Comparison of ENCODE assay signal across 9 cellular contexts in the genomic region with DNA sequence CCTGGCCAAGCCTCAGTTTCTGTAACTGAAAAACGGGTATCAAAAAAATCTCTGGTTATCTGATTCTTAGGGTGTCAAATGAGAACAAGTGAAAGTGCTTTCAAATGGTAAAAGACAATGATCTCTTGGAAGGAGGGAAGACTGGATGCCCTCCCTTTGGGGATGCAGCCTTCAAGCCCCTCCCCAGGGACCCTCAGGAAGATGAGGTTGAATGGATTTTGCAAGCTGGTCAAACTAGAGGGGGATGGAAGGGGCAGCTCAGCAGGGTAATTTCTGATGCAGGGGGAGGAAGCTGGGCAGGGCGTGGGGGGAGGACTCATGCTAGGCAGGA. TPM values are rescaled to one million over a fixed set of nuclear protein-coding genes. Genes with fewer than 3 reads are reported as not detected.
DNase-seq lines count a peak whose midpoint lies in the region; ATAC-seq and TF ChIP-seq lines count a peak whose summit lies in the region.
"Had no signal": no experiment of that assay in that cellular context is flagged by ENCODE, and none has a peak within 500 bp of the region (broad histone marks: within the 10 kb centered on the region; RNA-seq: fewer than 3 reads in every experiment).

No MANE protein-coding gene starts in this region.

- H2AK5ac ChIP-seq in H9 (ENCODE audit: insufficient read length, low read length): no peak overlapping the region

- no peaks in the 10 kb centered on the region for H3K36me3 ChIP-seq in ascending aorta
- H3K36me3 ChIP-seq in iPS-15b (ENCODE audit: control insufficient read depth, insufficient read depth, low read length): no peaks in the 10 kb centered on the region

- H3K23me2 ChIP-seq in H9 (ENCODE audit: insufficient read length, low read depth, low read length, poor library complexity, severe bottlenecking): peaks cover 19% of the 10 kb centered on the region

- peak overlapping the region; percentile 79 to 85 for H3K4me3 Mint-ChIP-seq in H9
- H3K4me3 Mint-ChIP-seq: activated naive CD8-positive, alpha-beta T cell treated with anti-CD3 and anti-CD28 coated beads, Interleukin-2, amount 10 ng/mL, durations not matched to agents 7 days and 5 days had no signal

- H2BK5ac ChIP-seq in H9 (ENCODE audit: insufficient read length, low read length): no peak overlapping the region

- H3K27me3 ChIP-seq in H9 (ENCODE audit: insufficient read depth, low read length) (no peaks in the 10 kb centered on the region), ascending aorta (no peaks in the 10 kb centered on the region), iPS-15b (ENCODE audit: control insufficient read depth, insufficient read depth, low read length) (no peaks in the 10 kb centered on the region)

- DNase-seq in H9 (no peak), ascending aorta (ENCODE audit: low spot score in 2 of 2) (no peak), NCI-H146 treated with DMSO at 0.1 percent for 48 hours (lab: John Stamatoyannopoulos, UW; ENCODE audit: unreplicated experiment) (no peak)
- no peak for DNase-seq in activated CD4-positive, CD25-positive, alpha-beta regulatory T cell (lab: John Stamatoyannopoulos, UW)
- DNase-seq: activated naive CD8-positive, alpha-beta T cell treated with anti-CD3 and anti-CD28 coated beads, Interleukin-2, amount 10 ng/mL, durations not matched to agents 7 days and 5 days had no signal

- no peak overlapping the region for H3K4me3 ChIP-seq in ascending aorta
- H3K4me3 ChIP-seq in iPS-15b (ENCODE audit: low read depth, low read length): peak overlapping the region; percentile 19
- H3K4me3 ChIP-seq in skin epidermis: peak overlapping the region in 1 of 7 experiments; percentile 14

- no peak overlapping the region for H2BK20ac ChIP-seq in H9 (ENCODE audit: low read depth, low read length, poor library complexity, severe bottlenecking)

- H4K8ac ChIP-seq in H9 (replicated peaks; ENCODE audit: insufficient read length, low read depth, low read length): no peak overlapping the region

- H3K9ac ChIP-seq in H9 (ENCODE audit: extremely low read depth, insufficient read length, low read length): no peak overlapping the region
- no peak overlapping the region for H3K9ac ChIP-seq in iPS-15b (ENCODE audit: low read depth, low read length)

- H4K5ac ChIP-seq in H9 (ENCODE audit: insufficient read length, low read depth, low read length): no peak overlapping the region

- H2BK12ac ChIP-seq in H9 (ENCODE audit: insufficient read length, low read depth, low read length): no peak overlapping the region

- H2AFZ ChIP-seq in H9 (ENCODE audit: low read length): no peak overlapping the region

- no peaks in the 10 kb centered on the region for H3K9me3 ChIP-seq in H9 (ENCODE audit: control insufficient read depth, low read depth, low read length)
- H3K9me3 ChIP-seq in ascending aorta: no peaks in the 10 kb centered on the region
- no peaks in the 10 kb centered on the region for H3K9me3 ChIP-seq in iPS-15b (ENCODE audit: control insufficient read depth, insufficient read depth, low read length)

- H3K4me1 Mint-ChIP-seq in H9: peaks cover 57 to 65% of the 10 kb centered on the region in 2 experiments

- H2BK15ac ChIP-seq in H9 (ENCODE audit: low read depth, low read length): no peak overlapping the region

- H3K36me3 Mint-ChIP-seq in H9 (ENCODE audit: insufficient read depth in 1 of 3, low read depth in 3 of 3): peaks cover 0 to 8% (median 1%) of the 10 kb centered on the region in 3 experiments; a peak in 4 of 7 replicates
- H3K36me3 Mint-ChIP-seq: activated naive CD8-positive, alpha-beta T cell treated with anti-CD3 and anti-CD28 coated beads, Interleukin-2, amount 10 ng/mL, durations not matched to agents 7 days and 5 days had no signal

- H2BK120ac ChIP-seq in H9 (ENCODE audit: low read depth, low read length, poor library complexity, severe bottlenecking): no peak overlapping the region

- no CpG with 5 or more reads among the region's 2 CpGs for WGBS in H9 (ENCODE audit: extremely low coverage, insufficient read length, low lambda C conversion rate)

- no peak overlapping the region for H3K14ac ChIP-seq in H9 (ENCODE audit: insufficient read depth, low read length)

- H3K27me3 Mint-ChIP-seq in H9 (ENCODE audit: low read depth): no peaks in the 10 kb centered on the region; the same call in 1 of the 2 replicates

- ATAC-seq in GM18511 (IDR thresholded peaks at IDR 0.05; ENCODE audit: unreplicated experiment): no peak
- no peak for ATAC-seq in HG02885 (IDR thresholded peaks at IDR 0.05; ENCODE audit: poor library complexity, unreplicated experiment)

- no peak overlapping the region for H3K56ac ChIP-seq in H9 (ENCODE audit: insufficient read length, low read depth, low read length)

- peak overlapping the region; percentile 76 for H3K4me2 ChIP-seq in H9 (ENCODE audit: insufficient read depth, insufficient read length, low read length)

- peaks cover 19% of the 10 kb centered on the region; the same call in 1 of the 2 replicates for H3K79me2 ChIP-seq in H9 (ENCODE audit: insufficient read depth, low read length)

- H4K91ac ChIP-seq in H9 (ENCODE audit: insufficient read length, low read depth, low read length): no peak overlapping the region

- no peak for TF ChIP-seq CTCF in H9 (conservative IDR thresholded peaks at IDR 0.05)
- no peak for TF ChIP-seq CTCF in ascending aorta (IDR thresholded peaks at IDR 0.05)

- no peaks in the 10 kb centered on the region for H4K20me1 ChIP-seq in H9 (ENCODE audit: control insufficient read depth, insufficient read depth, insufficient read length)

- H3T11ph ChIP-seq in H9 (ENCODE audit: low read length): no peak overlapping the region

- peak overlapping the region; percentile 96 for H3K27ac ChIP-seq in H9 (ENCODE audit: insufficient read length, low read depth, low read length)
- H3K27ac ChIP-seq in ascending aorta: peak overlapping the region; percentile 33 to 55
- H3K27ac ChIP-seq in skin epidermis: peak overlapping the region in 20 of 21 experiments; percentile 42 to 86 (median 75)

- H3K79me1 ChIP-seq in H9 (ENCODE audit: insufficient read depth, low read depth, low read length, poor library complexity, severe bottlenecking): no peaks in the 10 kb centered on the region

- no peak overlapping the region for H3K23ac ChIP-seq in H9 (ENCODE audit: insufficient read length, low read depth, low read length)

- H3K4me1 ChIP-seq in H9 (ENCODE audit: insufficient read depth, low read length) (peaks cover 18% of the 10 kb centered on the region), ascending aorta (peaks cover 22 to 47% of the 10 kb centered on the region in 2 donors), iPS-15b (ENCODE audit: control insufficient read depth, insufficient read depth, low read length) (peaks cover 39% of the 10 kb centered on the region)

- intact Hi-C loops in ascending aorta (cut with DNase I): no loop called here

- no peaks in the 10 kb centered on the region for H3K9me3 Mint-ChIP-seq in H9
- H3K9me3 Mint-ChIP-seq: activated naive CD8-positive, alpha-beta T cell treated with anti-CD3 and anti-CD28 coated beads, Interleukin-2, amount 10 ng/mL, durations not matched to agents 7 days and 5 days had no signal

- no peak overlapping the region for H3K4ac ChIP-seq in H9 (ENCODE audit: low read depth, low read length)

- H3K27ac Mint-ChIP-seq in H9: peak overlapping the region; percentile 98 to 100 (median 99)
- H3K27ac Mint-ChIP-seq: activated naive CD8-positive, alpha-beta T cell treated with anti-CD3 and anti-CD28 coated beads, Interleukin-2, amount 10 ng/mL, durations not matched to agents 7 days and 5 days had no signal

- no peak overlapping the region for H3K18ac ChIP-seq in H9 (ENCODE audit: insufficient read length, low read depth, low read length)

RNA-seq across cellular contexts. Expression of gene ARHGAP23, which starts 22.4 kb away (rescaled TPM):
- total RNA-seq in H9 (2021) (96.3 and 97.9 TPM in 2 replicates), ascending aorta (89.0 TPM)

Comparison
In these comparisons a context has a peak if more than half of its experiments do, and no peak if none do; other contexts are left out.
1. H3K27ac ChIP-seq: peak in every context shown above with its lines; median percentile 96 in H9; 75 in skin epidermis; 44 in ascending aorta.